In the genomic region with DNA sequence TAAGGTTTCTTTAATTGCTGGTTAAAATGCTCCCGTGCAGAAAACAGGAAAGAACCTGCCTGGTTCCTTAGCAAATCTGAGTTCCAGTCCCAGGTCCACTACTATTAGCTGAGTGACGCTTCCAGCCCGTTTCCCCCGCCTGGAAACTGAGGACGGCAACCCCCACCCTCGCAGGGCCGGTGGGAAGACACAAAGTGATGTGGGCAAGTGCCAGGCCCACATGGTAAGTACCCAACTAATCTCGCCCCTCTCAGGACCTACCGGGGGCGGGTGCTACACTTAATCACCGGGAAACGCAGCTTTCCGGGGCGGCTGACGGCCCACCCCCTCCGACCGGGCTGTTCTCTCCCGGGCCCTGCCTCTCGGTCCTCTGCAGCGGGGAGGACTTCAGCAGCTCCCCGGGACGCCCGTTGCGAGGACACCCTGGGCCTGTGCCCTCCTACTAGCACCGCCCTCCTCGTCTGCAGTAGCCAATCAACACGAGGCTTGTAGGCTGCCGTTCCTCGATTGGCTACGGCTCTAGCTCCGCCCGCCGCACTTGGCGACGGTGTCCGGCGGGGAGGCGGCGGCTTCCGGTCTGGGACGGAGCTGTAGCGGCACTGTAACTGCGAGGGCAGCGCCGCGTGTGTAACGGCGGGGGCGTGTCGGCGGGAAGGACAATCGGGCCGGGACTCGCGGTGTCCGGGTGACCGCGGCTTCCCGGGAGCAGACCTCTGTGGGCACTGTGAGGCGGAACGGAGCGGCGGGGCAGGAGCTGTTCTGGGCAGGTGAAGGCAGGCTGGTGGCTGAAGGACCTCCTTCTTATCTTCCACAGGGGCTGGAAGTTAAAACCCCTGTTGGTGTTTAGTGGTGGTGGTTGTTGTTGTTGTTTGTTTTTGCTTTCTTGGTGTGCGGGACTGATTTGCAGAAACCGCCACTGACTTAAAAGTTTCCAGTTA, we compare ENCODE assay signal across 1 cellular context.
TF ChIP-seq lines count a peak whose summit lies in the region.

A gene with protein sequence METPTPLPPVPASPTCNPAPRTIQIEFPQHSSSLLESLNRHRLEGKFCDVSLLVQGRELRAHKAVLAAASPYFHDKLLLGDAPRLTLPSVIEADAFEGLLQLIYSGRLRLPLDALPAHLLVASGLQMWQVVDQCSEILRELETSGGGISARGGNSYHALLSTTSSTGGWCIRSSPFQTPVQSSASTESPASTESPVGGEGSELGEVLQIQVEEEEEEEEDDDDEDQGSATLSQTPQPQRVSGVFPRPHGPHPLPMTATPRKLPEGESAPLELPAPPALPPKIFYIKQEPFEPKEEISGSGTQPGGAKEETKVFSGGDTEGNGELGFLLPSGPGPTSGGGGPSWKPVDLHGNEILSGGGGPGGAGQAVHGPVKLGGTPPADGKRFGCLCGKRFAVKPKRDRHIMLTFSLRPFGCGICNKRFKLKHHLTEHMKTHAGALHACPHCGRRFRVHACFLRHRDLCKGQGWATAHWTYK (plus strand): TSS at position 568 of the 938 bp plus-strand sequence. CDS start 525 bp downstream, outside the sequence.

TF ChIP-seq in K562, 482 proteins besides CTCF, POLR2A, EP300 and RAD21 (continued from another document and continues in another):
- TF ChIP-seq SAP30 (IDR thresholded peaks at IDR 0.05; ENCODE audit: borderline replicate concordance, insufficient read depth, low read depth, low read length, poor library complexity, severe bottlenecking) (peak; percentile 94), DDX20 (tag; IDR thresholded peaks at IDR 0.05; ENCODE audit: low read depth) (no peak), POLR2AphosphoS5 (IDR thresholded peaks at IDR 0.05; ENCODE audit: control insufficient read depth, insufficient read depth, low read depth, low read length) (peak; percentile 74), JUNB (CRISPR knock-in tag; conservative IDR thresholded peaks at IDR 0.05) (no peak), ZNF146 (CRISPR knock-in tag; IDR thresholded peaks at IDR 0.05; ENCODE audit: unreplicated experiment) (no peak), ZNF586 (CRISPR knock-in tag; conservative IDR thresholded peaks at IDR 0.05) (no peak), FUS (optimal IDR thresholded peaks at IDR 0.05; ENCODE audit: low read depth, low read length) (no peak), RNF2 (IDR thresholded peaks at IDR 0.05) (peak; percentile 82; the same call in 1 of the 2 replicates), PTTG1 (tag; IDR thresholded peaks at IDR 0.05; ENCODE audit: low read depth) (no peak), NRF1 (conservative IDR thresholded peaks at IDR 0.05 in 1 of 2, IDR thresholded peaks at IDR 0.05 in 1 of 2) (peak; percentile 66 to 77), NFIC (IDR thresholded peaks at IDR 0.05) (peak; percentile 22; the same call in 1 of the 2 replicates), NEUROD1 (IDR thresholded peaks at IDR 0.05; ENCODE audit: borderline replicate concordance, low read depth, low read length, partially characterized antibody) (peak; percentile 93), KHSRP (IDR thresholded peaks at IDR 0.05) (no peak), MEF2D (tag; conservative IDR thresholded peaks at IDR 0.05; ENCODE audit: low read depth) (no peak), POLR2B (IDR thresholded peaks at IDR 0.05; ENCODE audit: low read depth, partially characterized antibody) (peak; percentile 87), CXXC5 (CRISPR knock-in tag; IDR thresholded peaks at IDR 0.05) (peak; percentile 96), ARID1B (IDR thresholded peaks at IDR 0.05) (peak; percentile 38; the same call in 1 of the 2 replicates), FOXJ3 (CRISPR knock-in tag; IDR thresholded peaks at IDR 0.05) (no peak), ZNF24 (IDR thresholded peaks at IDR 0.05) (no peak), THRAP3 (IDR thresholded peaks at IDR 0.05; ENCODE audit: borderline replicate concordance) (peak; percentile 35; the same call in 1 of the 2 replicates), KAT7 (CRISPR knock-in tag; IDR thresholded peaks at IDR 0.05; ENCODE audit: borderline replicate concordance) (peak; percentile 91; the same call in 1 of the 2 replicates), HNRNPLL (IDR thresholded peaks at IDR 0.05; ENCODE audit: low read depth, low read length, poor library complexity, severe bottlenecking) (peak; percentile 67), ZNF444 (CRISPR knock-in tag; IDR thresholded peaks at IDR 0.05) (no peak), TCF3 (CRISPR knock-in tag; IDR thresholded peaks at IDR 0.05) (peak; percentile 35), SIX5 (IDR thresholded peaks at IDR 0.05; ENCODE audit: borderline replicate concordance in 1 of 2, insufficient read depth in 1 of 2, low read depth in 1 of 2, low read length in 2 of 2) (no peak), ZNF263 (CRISPR knock-in tag; IDR thresholded peaks at IDR 0.05; ENCODE audit: borderline replicate concordance) (peak; percentile 94), HDAC3 (IDR thresholded peaks at IDR 0.05; ENCODE audit: borderline replicate concordance, partially characterized antibody) (no peak), SUPT5H (IDR thresholded peaks at IDR 0.05) (peak; percentile 93), CHCHD3 (CRISPR knock-in tag; IDR thresholded peaks at IDR 0.05) (no peak), ZNF766 (CRISPR knock-in tag; conservative IDR thresholded peaks at IDR 0.05) (no peak), HNRNPUL1 (IDR thresholded peaks at IDR 0.05; ENCODE audit: low read length) (no peak), ZNF121 (CRISPR knock-in tag; conservative IDR thresholded peaks at IDR 0.05) (no peak), FOXK2 (conservative IDR thresholded peaks at IDR 0.05 in 1 of 2, IDR thresholded peaks at IDR 0.05 in 1 of 2; ENCODE audit: low read depth in 2 of 2) (peak; percentile 89 to 91), NFE2 (IDR thresholded peaks at IDR 0.05; ENCODE audit: low read depth) (no peak), CBFA2T2 (conservative IDR thresholded peaks at IDR 0.05) (no peak), NONO (IDR thresholded peaks at IDR 0.05; ENCODE audit: low read depth in 2 of 2, low read length in 1 of 2) (0 out of 4 replicates have a peak, but pooled peaks of 1 of the 2 experiments have one; percentile 48), SRSF9 (IDR thresholded peaks at IDR 0.05; ENCODE audit: borderline replicate concordance, low read depth, low read length) (no peak), ZNF174 (CRISPR knock-in tag; IDR thresholded peaks at IDR 0.05) (no peak)
- TF ChIP-seq, protein P1, sequence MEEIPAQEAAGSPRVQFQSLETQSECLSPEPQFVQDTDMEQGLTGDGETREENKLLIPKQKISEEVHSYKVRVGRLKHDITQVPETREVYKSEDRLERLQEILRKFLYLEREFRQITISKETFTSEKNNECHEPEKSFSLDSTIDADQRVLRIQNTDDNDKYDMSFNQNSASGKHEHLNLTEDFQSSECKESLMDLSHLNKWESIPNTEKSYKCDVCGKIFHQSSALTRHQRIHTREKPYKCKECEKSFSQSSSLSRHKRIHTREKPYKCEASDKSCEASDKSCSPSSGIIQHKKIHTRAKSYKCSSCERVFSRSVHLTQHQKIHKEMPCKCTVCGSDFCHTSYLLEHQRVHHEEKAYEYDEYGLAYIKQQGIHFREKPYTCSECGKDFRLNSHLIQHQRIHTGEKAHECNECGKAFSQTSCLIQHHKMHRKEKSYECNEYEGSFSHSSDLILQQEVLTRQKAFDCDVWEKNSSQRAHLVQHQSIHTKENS (CRISPR knock-in tag; IDR thresholded peaks at IDR 0.05) = no peak
- TF ChIP-seq, protein P2, sequence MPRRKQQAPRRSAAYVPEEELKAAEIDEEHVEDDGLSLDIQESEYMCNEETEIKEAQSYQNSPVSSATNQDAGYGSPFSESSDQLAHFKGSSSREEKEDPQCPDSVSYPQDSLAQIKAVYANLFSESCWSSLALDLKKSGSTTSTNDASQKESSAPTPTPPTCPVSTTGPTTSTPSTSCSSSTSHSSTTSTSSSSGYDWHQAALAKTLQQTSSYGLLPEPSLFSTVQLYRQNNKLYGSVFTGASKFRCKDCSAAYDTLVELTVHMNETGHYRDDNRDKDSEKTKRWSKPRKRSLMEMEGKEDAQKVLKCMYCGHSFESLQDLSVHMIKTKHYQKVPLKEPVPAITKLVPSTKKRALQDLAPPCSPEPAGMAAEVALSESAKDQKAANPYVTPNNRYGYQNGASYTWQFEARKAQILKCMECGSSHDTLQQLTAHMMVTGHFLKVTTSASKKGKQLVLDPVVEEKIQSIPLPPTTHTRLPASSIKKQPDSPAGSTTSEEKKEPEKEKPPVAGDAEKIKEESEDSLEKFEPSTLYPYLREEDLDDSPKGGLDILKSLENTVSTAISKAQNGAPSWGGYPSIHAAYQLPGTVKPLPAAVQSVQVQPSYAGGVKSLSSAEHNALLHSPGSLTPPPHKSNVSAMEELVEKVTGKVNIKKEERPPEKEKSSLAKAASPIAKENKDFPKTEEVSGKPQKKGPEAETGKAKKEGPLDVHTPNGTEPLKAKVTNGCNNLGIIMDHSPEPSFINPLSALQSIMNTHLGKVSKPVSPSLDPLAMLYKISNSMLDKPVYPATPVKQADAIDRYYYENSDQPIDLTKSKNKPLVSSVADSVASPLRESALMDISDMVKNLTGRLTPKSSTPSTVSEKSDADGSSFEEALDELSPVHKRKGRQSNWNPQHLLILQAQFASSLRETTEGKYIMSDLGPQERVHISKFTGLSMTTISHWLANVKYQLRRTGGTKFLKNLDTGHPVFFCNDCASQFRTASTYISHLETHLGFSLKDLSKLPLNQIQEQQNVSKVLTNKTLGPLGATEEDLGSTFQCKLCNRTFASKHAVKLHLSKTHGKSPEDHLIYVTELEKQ (CRISPR knock-in tag; IDR thresholded peaks at IDR 0.05) = no peak
- TF ChIP-seq, protein P3, sequence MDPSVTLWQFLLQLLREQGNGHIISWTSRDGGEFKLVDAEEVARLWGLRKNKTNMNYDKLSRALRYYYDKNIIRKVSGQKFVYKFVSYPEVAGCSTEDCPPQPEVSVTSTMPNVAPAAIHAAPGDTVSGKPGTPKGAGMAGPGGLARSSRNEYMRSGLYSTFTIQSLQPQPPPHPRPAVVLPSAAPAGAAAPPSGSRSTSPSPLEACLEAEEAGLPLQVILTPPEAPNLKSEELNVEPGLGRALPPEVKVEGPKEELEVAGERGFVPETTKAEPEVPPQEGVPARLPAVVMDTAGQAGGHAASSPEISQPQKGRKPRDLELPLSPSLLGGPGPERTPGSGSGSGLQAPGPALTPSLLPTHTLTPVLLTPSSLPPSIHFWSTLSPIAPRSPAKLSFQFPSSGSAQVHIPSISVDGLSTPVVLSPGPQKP (CRISPR knock-in tag; IDR thresholded peaks at IDR 0.05) = no peak
- TF ChIP-seq, protein P4, sequence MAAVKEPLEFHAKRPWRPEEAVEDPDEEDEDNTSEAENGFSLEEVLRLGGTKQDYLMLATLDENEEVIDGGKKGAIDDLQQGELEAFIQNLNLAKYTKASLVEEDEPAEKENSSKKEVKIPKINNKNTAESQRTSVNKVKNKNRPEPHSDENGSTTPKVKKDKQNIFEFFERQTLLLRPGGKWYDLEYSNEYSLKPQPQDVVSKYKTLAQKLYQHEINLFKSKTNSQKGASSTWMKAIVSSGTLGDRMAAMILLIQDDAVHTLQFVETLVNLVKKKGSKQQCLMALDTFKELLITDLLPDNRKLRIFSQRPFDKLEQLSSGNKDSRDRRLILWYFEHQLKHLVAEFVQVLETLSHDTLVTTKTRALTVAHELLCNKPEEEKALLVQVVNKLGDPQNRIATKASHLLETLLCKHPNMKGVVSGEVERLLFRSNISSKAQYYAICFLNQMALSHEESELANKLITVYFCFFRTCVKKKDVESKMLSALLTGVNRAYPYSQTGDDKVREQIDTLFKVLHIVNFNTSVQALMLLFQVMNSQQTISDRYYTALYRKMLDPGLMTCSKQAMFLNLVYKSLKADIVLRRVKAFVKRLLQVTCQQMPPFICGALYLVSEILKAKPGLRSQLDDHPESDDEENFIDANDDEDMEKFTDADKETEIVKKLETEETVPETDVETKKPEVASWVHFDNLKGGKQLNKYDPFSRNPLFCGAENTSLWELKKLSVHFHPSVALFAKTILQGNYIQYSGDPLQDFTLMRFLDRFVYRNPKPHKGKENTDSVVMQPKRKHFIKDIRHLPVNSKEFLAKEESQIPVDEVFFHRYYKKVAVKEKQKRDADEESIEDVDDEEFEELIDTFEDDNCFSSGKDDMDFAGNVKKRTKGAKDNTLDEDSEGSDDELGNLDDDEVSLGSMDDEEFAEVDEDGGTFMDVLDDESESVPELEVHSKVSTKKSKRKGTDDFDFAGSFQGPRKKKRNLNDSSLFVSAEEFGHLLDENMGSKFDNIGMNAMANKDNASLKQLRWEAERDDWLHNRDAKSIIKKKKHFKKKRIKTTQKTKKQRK (IDR thresholded peaks at IDR 0.05; ENCODE audit: borderline replicate concordance, low read depth, low read length) = no peak
- TF ChIP-seq, protein P5, sequence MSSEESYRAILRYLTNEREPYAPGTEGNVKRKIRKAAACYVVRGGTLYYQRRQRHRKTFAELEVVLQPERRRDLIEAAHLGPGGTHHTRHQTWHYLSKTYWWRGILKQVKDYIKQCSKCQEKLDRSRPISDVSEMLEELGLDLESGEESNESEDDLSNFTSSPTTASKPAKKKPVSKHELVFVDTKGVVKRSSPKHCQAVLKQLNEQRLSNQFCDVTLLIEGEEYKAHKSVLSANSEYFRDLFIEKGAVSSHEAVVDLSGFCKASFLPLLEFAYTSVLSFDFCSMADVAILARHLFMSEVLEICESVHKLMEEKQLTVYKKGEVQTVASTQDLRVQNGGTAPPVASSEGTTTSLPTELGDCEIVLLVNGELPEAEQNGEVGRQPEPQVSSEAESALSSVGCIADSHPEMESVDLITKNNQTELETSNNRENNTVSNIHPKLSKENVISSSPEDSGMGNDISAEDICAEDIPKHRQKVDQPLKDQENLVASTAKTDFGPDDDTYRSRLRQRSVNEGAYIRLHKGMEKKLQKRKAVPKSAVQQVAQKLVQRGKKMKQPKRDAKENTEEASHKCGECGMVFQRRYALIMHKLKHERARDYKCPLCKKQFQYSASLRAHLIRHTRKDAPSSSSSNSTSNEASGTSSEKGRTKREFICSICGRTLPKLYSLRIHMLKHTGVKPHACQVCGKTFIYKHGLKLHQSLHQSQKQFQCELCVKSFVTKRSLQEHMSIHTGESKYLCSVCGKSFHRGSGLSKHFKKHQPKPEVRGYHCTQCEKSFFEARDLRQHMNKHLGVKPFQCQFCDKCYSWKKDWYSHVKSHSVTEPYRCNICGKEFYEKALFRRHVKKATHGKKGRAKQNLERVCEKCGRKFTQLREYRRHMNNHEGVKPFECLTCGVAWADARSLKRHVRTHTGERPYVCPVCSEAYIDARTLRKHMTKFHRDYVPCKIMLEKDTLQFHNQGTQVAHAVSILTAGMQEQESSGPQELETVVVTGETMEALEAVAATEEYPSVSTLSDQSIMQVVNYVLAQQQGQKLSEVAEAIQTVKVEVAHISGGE (CRISPR knock-in tag; IDR thresholded peaks at IDR 0.05) = peak in 1 of 3 experiments; percentile 93; a peak in 3 of 6 replicates
- TF ChIP-seq, protein P6, sequence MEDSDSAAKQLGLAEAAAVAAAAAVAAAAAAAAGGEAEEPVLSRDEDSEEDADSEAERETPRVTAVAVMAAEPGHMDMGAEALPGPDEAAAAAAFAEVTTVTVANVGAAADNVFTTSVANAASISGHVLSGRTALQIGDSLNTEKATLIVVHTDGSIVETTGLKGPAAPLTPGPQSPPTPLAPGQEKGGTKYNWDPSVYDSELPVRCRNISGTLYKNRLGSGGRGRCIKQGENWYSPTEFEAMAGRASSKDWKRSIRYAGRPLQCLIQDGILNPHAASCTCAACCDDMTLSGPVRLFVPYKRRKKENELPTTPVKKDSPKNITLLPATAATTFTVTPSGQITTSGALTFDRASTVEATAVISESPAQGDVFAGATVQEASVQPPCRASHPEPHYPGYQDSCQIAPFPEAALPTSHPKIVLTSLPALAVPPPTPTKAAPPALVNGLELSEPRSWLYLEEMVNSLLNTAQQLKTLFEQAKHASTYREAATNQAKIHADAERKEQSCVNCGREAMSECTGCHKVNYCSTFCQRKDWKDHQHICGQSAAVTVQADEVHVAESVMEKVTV (CRISPR knock-in tag; IDR thresholded peaks at IDR 0.05) = no peak
